20 cellular contexts compared by ENCODE assay signal in the genomic region with DNA sequence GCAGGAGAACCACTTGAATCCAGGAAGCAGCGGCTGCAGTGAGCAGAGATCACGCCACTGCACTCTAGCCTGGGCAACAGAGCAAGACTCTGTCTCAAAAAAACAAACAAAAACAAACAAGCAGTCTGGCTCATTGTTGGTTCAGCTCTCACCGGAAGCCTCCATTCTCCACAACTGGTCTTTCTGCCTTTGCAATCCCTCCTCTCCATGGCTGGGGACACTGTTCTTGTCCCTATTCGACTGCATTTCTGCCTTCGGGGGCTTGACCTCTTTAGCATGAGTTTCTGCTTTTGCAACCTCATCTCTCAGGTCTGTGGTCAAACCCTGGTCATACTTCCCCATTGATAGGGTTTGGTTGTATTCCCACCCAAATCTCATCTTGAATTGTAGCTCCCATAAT.
"Had no signal": no experiment of that assay in that cellular context is flagged by ENCODE, and none has a peak within 500 bp of the region (broad histone marks: within the 10 kb centered on the region; RNA-seq: fewer than 3 reads in every experiment).

No MANE protein-coding gene starts in this region.

- ATAC-seq: heart left ventricle; naive thymus-derived CD4-positive, alpha-beta T cell; sciatic nerve; stimulated activated naive B cell treated with anti-CD40 and anti-IgM and Interleukin-4, amounts not matched to agents 10 μg/mL and 1 μg/mL and 100 μg/mL, for 72 hours; stimulated activated naive CD8-positive, alpha-beta T cell treated with anti-CD3 and anti-CD28 coated beads, Interleukin-15, amount 100 ng/mL, for 72 hours; upper lobe of right lung had no signal

- H3K4me3 ChIP-seq: heart left ventricle, spleen, testis, tibial nerve, upper lobe of right lung, vagina had no signal

- DNase-seq: effector CD4-positive, alpha-beta T cell; endodermal cell; erythroblast; foreskin melanocyte; heart left ventricle; hippocampal formation; kidney glomerular epithelial cell; naive thymus-derived CD4-positive, alpha-beta T cell; nephron progenitor cell; spleen; stimulated activated CD4-positive, alpha-beta T cell treated with anti-CD3 and anti-CD28 coated beads, Interleukin-15, amount 100 ng/mL, for 24 hours; stimulated activated CD4-positive, alpha-beta T cell treated with anti-CD3 and anti-CD28 coated beads, Interleukin-1b, Interleukin-23, amount 100 ng/mL, for 48 hours; stimulated activated CD4-positive, alpha-beta T cell treated with anti-CD3 and anti-CD28 coated beads, Interleukin-4, amount 100 ng/mL, for 4 hours; stimulated activated naive B cell treated with anti-CD40 and anti-IgM and Interleukin-4, amounts not matched to agents 10 μg/mL and 1 μg/mL and 100 μg/mL, for 72 hours; stimulated activated naive CD8-positive, alpha-beta T cell treated with anti-CD3 and anti-CD28 coated beads, Interleukin-15, amount 100 ng/mL, for 72 hours; testis; upper lobe of right lung had no signal
